Comparison of ENCODE assay signal across 1 cellular context in genomic region chr15:69991493-69991892, GRCh38.
TF ChIP-seq lines count a peak whose summit lies in the region.

No MANE protein-coding gene starts in this region.

TF ChIP-seq in GM23338, 12 proteins besides CTCF, POLR2A, EP300 and RAD21 (continued from another document):
- TF ChIP-seq REST (IDR thresholded peaks at IDR 0.05; ENCODE audit: unreplicated experiment) = no peak
- TF ChIP-seq JUNB (IDR thresholded peaks at IDR 0.05; ENCODE audit: unreplicated experiment) = no peak
- TF ChIP-seq EZH2 (IDR thresholded peaks at IDR 0.05; ENCODE audit: low read depth, unreplicated experiment) = no peak
- no peak for TF ChIP-seq NANOG (IDR thresholded peaks at IDR 0.05; ENCODE audit: borderline replicate concordance)
